In the genomic region with DNA sequence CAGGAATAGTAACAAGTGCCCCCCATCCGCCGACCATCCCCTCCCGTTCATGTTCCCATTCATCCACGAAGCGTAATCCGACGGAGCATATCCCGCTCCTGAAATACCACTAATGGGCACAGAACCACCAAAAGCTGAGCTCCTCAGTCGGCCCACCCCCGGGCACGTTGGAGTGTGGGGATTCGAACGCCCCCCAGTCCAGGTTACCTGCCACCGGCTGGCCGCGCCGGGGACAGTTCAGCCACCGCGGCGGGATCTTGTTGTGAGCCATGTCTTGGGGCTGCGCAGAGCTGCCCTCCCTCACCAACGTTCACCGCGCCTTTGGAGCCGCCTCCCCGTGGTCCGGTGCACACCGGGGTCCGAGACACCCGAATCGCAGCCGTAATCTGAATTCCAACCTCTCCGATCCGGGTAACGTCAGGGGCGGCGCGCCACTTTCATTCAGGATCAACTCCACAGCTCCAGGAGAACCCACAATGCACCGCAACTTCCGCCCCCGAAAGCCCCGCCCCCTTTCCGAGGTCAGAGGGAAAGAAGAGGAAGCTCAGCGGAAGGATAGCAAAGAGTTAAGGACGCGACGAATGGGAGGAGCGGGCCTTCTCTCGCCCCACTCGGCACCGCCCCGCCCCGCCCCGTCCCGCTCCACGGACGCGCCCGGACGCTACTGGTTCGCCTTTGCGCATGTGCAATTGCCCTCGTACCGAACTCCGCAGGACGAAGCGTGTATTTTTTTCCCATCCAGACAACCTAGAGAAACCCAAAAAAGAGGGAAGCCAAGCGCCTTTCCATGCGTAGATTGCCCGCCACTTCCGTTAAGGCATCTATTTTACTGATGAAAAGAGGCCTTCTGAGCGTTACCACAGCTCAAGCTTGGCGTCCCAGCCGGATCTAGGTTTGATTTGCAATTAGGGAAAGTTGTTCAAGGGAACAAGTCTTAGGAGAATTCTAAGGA, we compare ENCODE assay signal across 8 cellular contexts. TPM values are rescaled to one million over a fixed set of nuclear protein-coding genes. Genes with fewer than 3 reads are reported as not detected.
A peak's percentile ranks its signal among the peaks of the same experiment; 100 is the strongest.
DNase-seq lines count a peak whose midpoint lies in the region; ATAC-seq, FAIRE-seq and TF ChIP-seq lines count a peak whose summit lies in the region.

Gene RNGTT (minus strand): TSS at position 480 of the 952 bp plus-strand sequence. CDS start 209 bp downstream, at position 271.

- ATAC-seq in HG02759 (IDR thresholded peaks at IDR 0.05; ENCODE audit: unreplicated experiment) (peak; percentile 99), Right ventricle myocardium superior (ENCODE audit: poor library complexity) (peak; percentile 100), pancreas (peak; percentile 99 to 100 (median 100))

- H3K27ac ChIP-seq in pancreas (peak within 1 kb of the TSS; percentile 53 to 76 (median 66)), tibial artery (peak within 1 kb of the TSS; percentile 73 to 78)

- no peaks in the 10 kb centered on the region for H3K36me3 ChIP-seq in pancreas
- no peaks in the 10 kb centered on the region for H3K36me3 ChIP-seq in tibial artery

- peak within 1 kb of the TSS; percentile 77 for H3K4me3 ChIP-seq in GM12864 (ENCODE audit: low read depth, low read length)
- peak within 1 kb of the TSS; percentile 86 to 98 (median 90) for H3K4me3 ChIP-seq in pancreas
- H3K4me3 ChIP-seq in tibial artery, result peak within 1 kb of the TSS; percentile 73 to 100

- TF ChIP-seq CTCF in GM12864 (IDR thresholded peaks at IDR 0.05; ENCODE audit: low read depth, low read length, missing control alignments) (no peak), pancreas (IDR thresholded peaks at IDR 0.05) (no peak), tibial artery (IDR thresholded peaks at IDR 0.05) (no peak)

- H3K4me1 ChIP-seq in pancreas, result peaks cover 9 to 12% (median 11%) of the 10 kb centered on the region in 3 donors
- H3K4me1 ChIP-seq in tibial artery, result peaks cover 0 to 21% (median 12%) of the 10 kb centered on the region in 4 donors

- H3K9me3 ChIP-seq in pancreas, result no peaks in the 10 kb centered on the region
- H3K9me3 ChIP-seq in tibial artery, result no peaks in the 10 kb centered on the region

- DNase-seq in GM12864 (ENCODE audit: low read depth), result peak; percentile 90
- peak; percentile 95 to 99 (median 96) for DNase-seq in NCI-H1417 (lab: John Stamatoyannopoulos, UW)
- DNase-seq in SW 1271 (lab: John Stamatoyannopoulos, UW), result peak; percentile 96 to 98
- DNase-seq in activated naive CD8-positive, alpha-beta T cell treated with anti-CD3 and anti-CD28 coated beads, Interleukin-2, amount 50 U/mL, for 16 hours (ENCODE audit: low read depth, low spot score), result peak; percentile 98
- peak; percentile 100 for DNase-seq in Right ventricle myocardium superior
- peak; percentile 98 to 99 (median 99) for DNase-seq in pancreas
- DNase-seq in tibial artery, result peak; percentile 99

- no peaks in the 10 kb centered on the region for H3K27me3 ChIP-seq in pancreas
- H3K27me3 ChIP-seq in tibial artery, result no peaks in the 10 kb centered on the region

- intact Hi-C loops in Right ventricle myocardium superior (cut with DNase I) (no loop called here), pancreas (cut with DNase I) (no loop called here), tibial artery (cut with DNase I; ENCODE audit: low total_unique reads) (no loop called here)

- 0 to 1% methylated on average over 68 to 74 of the region's 74 CpGs for WGBS in pancreas, 2 donors

- FAIRE-seq in pancreas (lab: Jason Lieb, UNC), result peak; percentile 9

RNA-seq across cellular contexts. Expression of gene RNGTT, which starts in this region (rescaled TPM):
- 7.6 TPM for total RNA-seq in Right ventricle myocardium superior
- total RNA-seq in pancreas, result 1 to 10 TPM; 2.6 to 6.1 (median 3.5) TPM
- 1 to 10 TPM; 1.7 to 2.9 TPM for polyA plus RNA-seq in pancreas

Comparison
In these comparisons a context has a peak if more than half of its experiments do, and no peak if none do; other contexts are left out.
1. Peak in every context shown above with its lines: DNase-seq, ATAC-seq, H3K4me3 ChIP-seq and H3K27ac ChIP-seq.